ENCODE assay signal across 1 cellular context in the genomic region with DNA sequence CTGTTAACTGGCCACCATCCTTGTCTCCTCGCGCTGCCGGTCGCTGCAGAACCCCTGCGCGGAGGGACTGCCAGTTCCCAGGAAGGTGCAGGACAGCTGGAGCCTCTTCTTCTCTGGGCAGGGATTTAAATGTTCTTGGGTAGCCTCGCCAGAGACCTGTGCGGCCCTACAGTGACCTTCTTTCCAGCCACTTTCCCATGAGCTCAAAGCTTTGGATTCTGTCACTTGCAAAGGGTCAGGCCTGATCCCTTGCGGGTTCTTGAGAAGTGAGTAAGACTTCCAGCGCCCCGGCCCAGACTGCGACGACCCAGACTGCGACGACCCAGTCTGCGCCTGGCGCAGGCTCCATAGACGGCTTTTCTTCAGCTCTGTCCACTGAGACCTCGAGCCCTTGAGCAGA.
TF ChIP-seq lines count a peak whose summit lies in the region.

No MANE protein-coding gene starts in this region.

TF ChIP-seq in HepG2, 621 proteins besides CTCF, POLR2A, EP300 and RAD21 (continued from another document):
- no peak for TF ChIP-seq ZNF720 (CRISPR knock-in tag; IDR thresholded peaks at IDR 0.05)
- TF ChIP-seq ZNF337 (CRISPR knock-in tag; IDR thresholded peaks at IDR 0.05; ENCODE audit: borderline replicate concordance, low read depth), result no peak
- TF ChIP-seq, protein P1, sequence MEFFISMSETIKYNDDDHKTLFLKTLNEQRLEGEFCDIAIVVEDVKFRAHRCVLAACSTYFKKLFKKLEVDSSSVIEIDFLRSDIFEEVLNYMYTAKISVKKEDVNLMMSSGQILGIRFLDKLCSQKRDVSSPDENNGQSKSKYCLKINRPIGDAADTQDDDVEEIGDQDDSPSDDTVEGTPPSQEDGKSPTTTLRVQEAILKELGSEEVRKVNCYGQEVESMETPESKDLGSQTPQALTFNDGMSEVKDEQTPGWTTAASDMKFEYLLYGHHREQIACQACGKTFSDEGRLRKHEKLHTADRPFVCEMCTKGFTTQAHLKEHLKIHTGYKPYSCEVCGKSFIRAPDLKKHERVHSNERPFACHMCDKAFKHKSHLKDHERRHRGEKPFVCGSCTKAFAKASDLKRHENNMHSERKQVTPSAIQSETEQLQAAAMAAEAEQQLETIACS (CRISPR knock-in tag; IDR thresholded peaks at IDR 0.05), result no peak
- TF ChIP-seq ZNF891 (CRISPR knock-in tag; IDR thresholded peaks at IDR 0.05), result no peak
